In the genomic region with DNA sequence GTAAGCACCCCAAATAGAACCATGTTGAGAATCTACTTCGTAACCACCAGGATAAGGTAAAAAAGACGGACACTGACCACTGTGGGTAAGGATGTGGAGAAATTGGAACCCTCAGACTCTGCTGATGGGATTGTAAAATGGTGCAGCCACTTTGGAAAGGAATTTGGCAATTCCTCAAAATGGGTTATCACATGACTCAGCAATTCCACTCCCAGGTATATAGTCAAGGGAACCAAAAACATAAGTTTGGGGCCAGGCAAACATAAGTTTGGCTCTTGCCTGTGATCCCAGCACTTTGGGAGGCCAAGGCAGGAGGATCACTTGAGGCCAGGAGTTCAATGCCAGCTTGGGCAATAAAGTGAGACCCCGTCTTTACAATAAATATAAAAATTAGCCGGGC, we compare ENCODE assay signal across 1 cellular context.
A peak's percentile ranks its signal among the peaks of the same experiment; 100 is the strongest.
TF ChIP-seq lines count a peak whose summit lies in the region.

No MANE protein-coding gene starts in this region.

TF ChIP-seq in K562, 482 proteins besides CTCF, POLR2A, EP300 and RAD21:
- TF ChIP-seq FOXJ3 (CRISPR knock-in tag; IDR thresholded peaks at IDR 0.05) (no peak), PHF20 (IDR thresholded peaks at IDR 0.05; ENCODE audit: partially characterized antibody) (no peak), NFIC (IDR thresholded peaks at IDR 0.05) (0 out of 2 replicates have a peak, but pooled peaks have one; percentile 12), ZNF174 (CRISPR knock-in tag; IDR thresholded peaks at IDR 0.05) (no peak), RBFOX2 (IDR thresholded peaks at IDR 0.05; ENCODE audit: low read depth, low read length) (no peak), ZNF316 (IDR thresholded peaks at IDR 0.05) (peak; percentile 94), NFE2 (IDR thresholded peaks at IDR 0.05; ENCODE audit: low read depth) (peak; percentile 82), ETV5 (CRISPR knock-in tag; IDR thresholded peaks at IDR 0.05; ENCODE audit: low read depth) (no peak), NFE2L1 (tag; IDR thresholded peaks at IDR 0.05; ENCODE audit: borderline replicate concordance, low read depth) (peak; percentile 64), GABPB1 (CRISPR knock-in tag; IDR thresholded peaks at IDR 0.05) (no peak), BRD4 (IDR thresholded peaks at IDR 0.05) (no peak), NR2C1 (IDR thresholded peaks at IDR 0.05) (no peak), NR2C1 (tag; IDR thresholded peaks at IDR 0.05) (no peak), HNRNPK (IDR thresholded peaks at IDR 0.05; ENCODE audit: low read depth, low read length, poor library complexity, severe bottlenecking) (no peak), SP1 (CRISPR knock-in tag; IDR thresholded peaks at IDR 0.05) (no peak), ZNF133 (CRISPR knock-in tag; IDR thresholded peaks at IDR 0.05) (no peak), TOE1 (IDR thresholded peaks at IDR 0.05; ENCODE audit: borderline replicate concordance) (0 out of 2 replicates have a peak, but pooled peaks have one; percentile 29), TOE1 (CRISPR knock-in tag; IDR thresholded peaks at IDR 0.05; ENCODE audit: borderline replicate concordance, low read depth) (no peak), C11orf30 (IDR thresholded peaks at IDR 0.05; ENCODE audit: low read depth) (peak; percentile 92), PHF21A (IDR thresholded peaks at IDR 0.05; ENCODE audit: borderline replicate concordance, low read depth) (no peak), MAFK (IDR thresholded peaks at IDR 0.05; ENCODE audit: low read length) (peak; percentile 84), MAFF (IDR thresholded peaks at IDR 0.05; ENCODE audit: low read length) (peak; percentile 88), ADNP (tag; IDR thresholded peaks at IDR 0.05) (no peak), BACH1 (tag; IDR thresholded peaks at IDR 0.05) (peak; percentile 61; the same call in 1 of the 2 replicates), MCM7 (IDR thresholded peaks at IDR 0.05) (no peak), MAFG (tag; conservative IDR thresholded peaks at IDR 0.05) (peak; percentile 94), EP400 (IDR thresholded peaks at IDR 0.05) (no peak), SIRT6 (IDR thresholded peaks at IDR 0.05; ENCODE audit: low read depth, low read length) (no peak), ZSCAN32 (CRISPR knock-in tag; IDR thresholded peaks at IDR 0.05) (no peak), ZKSCAN3 (CRISPR knock-in tag; IDR thresholded peaks at IDR 0.05) (no peak)
- TF ChIP-seq, protein P1, sequence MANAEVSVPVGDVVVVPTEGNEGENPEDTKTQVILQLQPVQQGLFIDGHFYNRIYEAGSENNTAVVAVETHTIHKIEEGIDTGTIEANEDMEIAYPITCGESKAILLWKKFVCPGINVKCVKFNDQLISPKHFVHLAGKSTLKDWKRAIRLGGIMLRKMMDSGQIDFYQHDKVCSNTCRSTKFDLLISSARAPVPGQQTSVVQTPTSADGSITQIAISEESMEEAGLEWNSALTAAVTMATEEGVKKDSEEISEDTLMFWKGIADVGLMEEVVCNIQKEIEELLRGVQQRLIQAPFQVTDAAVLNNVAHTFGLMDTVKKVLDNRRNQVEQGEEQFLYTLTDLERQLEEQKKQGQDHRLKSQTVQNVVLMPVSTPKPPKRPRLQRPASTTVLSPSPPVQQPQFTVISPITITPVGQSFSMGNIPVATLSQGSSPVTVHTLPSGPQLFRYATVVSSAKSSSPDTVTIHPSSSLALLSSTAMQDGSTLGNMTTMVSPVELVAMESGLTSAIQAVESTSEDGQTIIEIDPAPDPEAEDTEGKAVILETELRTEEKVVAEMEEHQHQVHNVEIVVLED (CRISPR knock-in tag; IDR thresholded peaks at IDR 0.05) = no peak
- TF ChIP-seq, protein P2, sequence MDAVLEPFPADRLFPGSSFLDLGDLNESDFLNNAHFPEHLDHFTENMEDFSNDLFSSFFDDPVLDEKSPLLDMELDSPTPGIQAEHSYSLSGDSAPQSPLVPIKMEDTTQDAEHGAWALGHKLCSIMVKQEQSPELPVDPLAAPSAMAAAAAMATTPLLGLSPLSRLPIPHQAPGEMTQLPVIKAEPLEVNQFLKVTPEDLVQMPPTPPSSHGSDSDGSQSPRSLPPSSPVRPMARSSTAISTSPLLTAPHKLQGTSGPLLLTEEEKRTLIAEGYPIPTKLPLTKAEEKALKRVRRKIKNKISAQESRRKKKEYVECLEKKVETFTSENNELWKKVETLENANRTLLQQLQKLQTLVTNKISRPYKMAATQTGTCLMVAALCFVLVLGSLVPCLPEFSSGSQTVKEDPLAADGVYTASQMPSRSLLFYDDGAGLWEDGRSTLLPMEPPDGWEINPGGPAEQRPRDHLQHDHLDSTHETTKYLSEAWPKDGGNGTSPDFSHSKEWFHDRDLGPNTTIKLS (IDR thresholded peaks at IDR 0.05; ENCODE audit: borderline replicate concordance, low read depth) = no peak
- TF ChIP-seq, protein P3, sequence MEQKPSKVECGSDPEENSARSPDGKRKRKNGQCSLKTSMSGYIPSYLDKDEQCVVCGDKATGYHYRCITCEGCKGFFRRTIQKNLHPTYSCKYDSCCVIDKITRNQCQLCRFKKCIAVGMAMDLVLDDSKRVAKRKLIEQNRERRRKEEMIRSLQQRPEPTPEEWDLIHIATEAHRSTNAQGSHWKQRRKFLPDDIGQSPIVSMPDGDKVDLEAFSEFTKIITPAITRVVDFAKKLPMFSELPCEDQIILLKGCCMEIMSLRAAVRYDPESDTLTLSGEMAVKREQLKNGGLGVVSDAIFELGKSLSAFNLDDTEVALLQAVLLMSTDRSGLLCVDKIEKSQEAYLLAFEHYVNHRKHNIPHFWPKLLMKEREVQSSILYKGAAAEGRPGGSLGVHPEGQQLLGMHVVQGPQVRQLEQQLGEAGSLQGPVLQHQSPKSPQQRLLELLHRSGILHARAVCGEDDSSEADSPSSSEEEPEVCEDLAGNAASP (IDR thresholded peaks at IDR 0.05) = no peak
- TF ChIP-seq, protein P4, sequence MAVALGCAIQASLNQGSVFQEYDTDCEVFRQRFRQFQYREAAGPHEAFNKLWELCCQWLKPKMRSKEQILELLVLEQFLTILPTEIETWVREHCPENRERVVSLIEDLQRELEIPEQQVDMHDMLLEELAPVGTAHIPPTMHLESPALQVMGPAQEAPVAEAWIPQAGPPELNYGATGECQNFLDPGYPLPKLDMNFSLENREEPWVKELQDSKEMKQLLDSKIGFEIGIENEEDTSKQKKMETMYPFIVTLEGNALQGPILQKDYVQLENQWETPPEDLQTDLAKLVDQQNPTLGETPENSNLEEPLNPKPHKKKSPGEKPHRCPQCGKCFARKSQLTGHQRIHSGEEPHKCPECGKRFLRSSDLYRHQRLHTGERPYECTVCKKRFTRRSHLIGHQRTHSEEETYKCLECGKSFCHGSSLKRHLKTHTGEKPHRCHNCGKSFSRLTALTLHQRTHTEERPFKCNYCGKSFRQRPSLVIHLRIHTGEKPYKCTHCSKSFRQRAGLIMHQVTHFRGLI (CRISPR knock-in tag; IDR thresholded peaks at IDR 0.05) = no peak
TF ChIP-seq in K562: peak in this region for 10.
